7 cellular contexts compared by ENCODE assay signal in genomic region chr12:7093892-7094291, GRCh38.
DNase-seq lines count a peak whose midpoint lies in the region; ATAC-seq and FAIRE-seq lines count a peak whose summit lies in the region.
"Had no signal": no experiment of that assay in that cellular context is flagged by ENCODE, and none has a peak within 500 bp of the region (broad histone marks: within the 10 kb centered on the region; RNA-seq: fewer than 3 reads in every experiment).

No MANE protein-coding gene starts in this region.

- no peak for ATAC-seq in HG02678 (IDR thresholded peaks at IDR 0.05; ENCODE audit: unreplicated experiment)
- ATAC-seq: activated naive CD8-positive, alpha-beta T cell treated with anti-CD3 and anti-CD28 coated beads, Interleukin-2, amount 50 U/mL, for 24 hours had no signal

- FAIRE-seq in HTR-8/SVneo (lab: Jason Lieb, UNC): peak; percentile 65

- DNase-seq in HTR-8/SVneo (ENCODE audit: insufficient read length, low spot score): no peak
- peak; percentile 36 for DNase-seq in iris pigment epithelial cell (ENCODE audit: low read depth)
- no peak for DNase-seq in activated CD8-positive, alpha-beta memory T cell treated with anti-CD3 and anti-CD28 coated beads, Interleukin-2, amount 50 U/mL, for 4 hours
- DNase-seq: activated naive CD8-positive, alpha-beta T cell treated with anti-CD3 and anti-CD28 coated beads, Interleukin-2, amount 50 U/mL, for 24 hours; CD4-positive, alpha-beta T cell; hippocampal formation had no signal
